Comparison of ENCODE assay signal across 16 cellular contexts in the genomic region with DNA sequence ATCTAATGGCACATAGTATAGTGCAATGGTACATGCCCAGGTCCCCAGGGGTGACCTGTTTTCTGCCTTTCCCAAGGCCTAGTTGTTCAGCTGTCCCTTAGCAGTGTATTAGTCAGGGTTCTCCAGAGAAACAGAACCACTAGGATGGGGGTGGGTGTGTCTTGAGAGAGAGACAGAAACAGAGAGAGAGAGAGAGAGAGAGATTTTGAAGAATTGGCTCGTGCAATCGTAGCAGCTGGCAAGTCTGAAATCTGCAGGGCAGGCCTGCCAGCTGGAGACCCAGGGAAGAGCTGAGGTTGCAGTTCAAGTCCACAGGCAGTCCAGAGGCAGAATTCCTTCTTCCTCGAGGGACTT.
DNase-seq lines count a peak whose midpoint lies in the region; ATAC-seq, FAIRE-seq and TF ChIP-seq lines count a peak whose summit lies in the region.
"Had no signal": no experiment of that assay in that cellular context is flagged by ENCODE, and none has a peak within 500 bp of the region (broad histone marks: within the 10 kb centered on the region; RNA-seq: fewer than 3 reads in every experiment).

No MANE protein-coding gene starts in this region.

- no peak overlapping the region for H3K4ac ChIP-seq in H9 (ENCODE audit: low read depth, low read length)

- H4K20me1 ChIP-seq in HepG2 (ENCODE audit: insufficient read depth, low read length): no peaks in the 10 kb centered on the region
- no peaks in the 10 kb centered on the region for H4K20me1 ChIP-seq in H9 (ENCODE audit: control insufficient read depth, insufficient read depth, insufficient read length)
- H4K20me1 ChIP-seq: BLaER1 treated with 17β-estradiol and CSF1 and Interleukin-3, amounts not matched to agents 10 nM and 100 nM had no signal

- FAIRE-seq in HepG2 (lab: Jason Lieb, UNC): no peak
- FAIRE-seq: G401.6, GM12892 had no signal

- no peak overlapping the region; a peak in 1 of 5 replicates for H3K4me3 Mint-ChIP-seq in H9
- H3K4me3 Mint-ChIP-seq: CD4-positive, alpha-beta memory T cell had no signal

- H3K36me3 ChIP-seq in cardiac muscle cell (no peaks in the 10 kb centered on the region), HepG2 (replicated peaks in 1 of 2; ENCODE audit: control insufficient read depth in 1 of 2, insufficient read depth in 2 of 2, low read length in 2 of 2) (no peaks in the 10 kb centered on the region), parathyroid adenoma (ENCODE audit: control insufficient read depth, insufficient read depth, low read length) (no peaks in the 10 kb centered on the region)
- H3K36me3 ChIP-seq: BLaER1 treated with 17β-estradiol and CSF1 and Interleukin-3, amounts not matched to agents 10 nM and 100 nM had no signal

- intact Hi-C loops in right cardiac atrium (cut with DNase I) (no loop called here), HepG2 (cut with micrococcal nuclease; ENCODE audit: unreplicated experiment) (loop anchor here (5.0 to 10.0 kb wide), 4 partner anchors 70 to 265 kb away; a partner anchor contains a TSS)

- no peaks in the 10 kb centered on the region for H3K9me3 ChIP-seq in cardiac muscle cell (ENCODE audit: low read depth)
- H3K9me3 ChIP-seq in right cardiac atrium (ENCODE audit: control insufficient read depth, low read length): no peaks in the 10 kb centered on the region
- H3K9me3 ChIP-seq in HepG2 (ENCODE audit: low read length): no peaks in the 10 kb centered on the region
- H3K9me3 ChIP-seq in parathyroid adenoma (ENCODE audit: control insufficient read depth, low read length): no peaks in the 10 kb centered on the region
- no peaks in the 10 kb centered on the region for H3K9me3 ChIP-seq in H9 (ENCODE audit: control insufficient read depth, low read depth, low read length)

- POLR2A ChIA-PET in HepG2 (lab: Yijun Ruan, JAX): interaction anchor here (0.8 kb wide), 1 partner anchor 14 kb away, joined by 3 read pairs; no protein-coding TSS in a partner anchor

- no peak overlapping the region for H4K5ac ChIP-seq in H9 (ENCODE audit: insufficient read length, low read depth, low read length)

- no peaks in the 10 kb centered on the region for H3K9me3 Mint-ChIP-seq in H9
- H3K9me3 Mint-ChIP-seq: CD4-positive, alpha-beta memory T cell had no signal

- H3K27ac Mint-ChIP-seq in H9: no peak overlapping the region

- no peak overlapping the region for H3T11ph ChIP-seq in H9 (ENCODE audit: low read length)

- H3K56ac ChIP-seq in H9 (ENCODE audit: insufficient read length, low read depth, low read length): no peak overlapping the region

- TF ChIP-seq CTCF in cardiac muscle cell (IDR thresholded peaks at IDR 0.05; ENCODE audit: low read depth, low read length): no peak
- TF ChIP-seq CTCF in HepG2 (CRISPR knock-in tag; IDR thresholded peaks at IDR 0.05): no peak
- TF ChIP-seq CTCF in parathyroid adenoma (IDR thresholded peaks at IDR 0.05): no peak
- TF ChIP-seq CTCF in H9 (conservative IDR thresholded peaks at IDR 0.05): no peak

- no peak overlapping the region for H2BK12ac ChIP-seq in H9 (ENCODE audit: insufficient read length, low read depth, low read length)

- no peak for TF ChIP-seq EP300 in HepG2 (IDR thresholded peaks at IDR 0.05; ENCODE audit: low read depth in 2 of 2, low read length in 2 of 2)
- no peak for TF ChIP-seq EP300 in HepG2 (CRISPR knock-in tag; IDR thresholded peaks at IDR 0.05; ENCODE audit: borderline replicate concordance)

- H3K4me3 ChIP-seq in cardiac muscle cell (no peak overlapping the region), right cardiac atrium (ENCODE audit: low read length) (no peak overlapping the region), HepG2 (replicated peaks in 1 of 3; ENCODE audit: insufficient read depth in 1 of 3, low read depth in 2 of 3, low read length in 3 of 3) (peak overlapping the region in 2 of 3 experiments; percentile 5 to 49; a peak in 2 of 6 replicates), parathyroid adenoma (ENCODE audit: low read depth, low read length) (no peak overlapping the region)
- H3K4me3 ChIP-seq: BLaER1 treated with 17β-estradiol and CSF1 and Interleukin-3, amounts not matched to agents 10 nM and 100 nM had no signal

- DNase-seq in cardiac muscle cell (ENCODE audit: low read depth in 1 of 2, low spot score in 1 of 2) (no peak), right cardiac atrium (no peak), HepG2 (ENCODE audit: low spot score) (no peak), H9 (no peak), left lobe of liver (ENCODE audit: low spot score) (no peak)
- DNase-seq in activated CD4-positive, alpha-beta T cell treated with anti-CD3 and anti-CD28 coated beads, Interleukin-2, amount 50 U/mL, for 1 hour: no peak
- DNase-seq: 8988T; CD4-positive, alpha-beta memory T cell; GOT3; NCI-H187; NCI-H2227 treated with DMSO at 0.1 percent for 48 hours; NCI-H748 treated with DMSO at 0.1 percent for 48 hours had no signal

- no peaks in the 10 kb centered on the region for H3K79me1 ChIP-seq in H9 (ENCODE audit: insufficient read depth, low read depth, low read length, poor library complexity, severe bottlenecking)

- no TSS peak for BruUV-seq in HepG2 (replicated peaks; lab: Mats Ljungman, UMichigan)

- H3K27me3 Mint-ChIP-seq in H9 (ENCODE audit: low read depth): no peaks in the 10 kb centered on the region; the same call in 1 of the 2 replicates

- H2BK5ac ChIP-seq in H9 (ENCODE audit: insufficient read length, low read length): no peak overlapping the region

- H2AFZ ChIP-seq in HepG2 (ENCODE audit: low read length) (peak overlapping the region; percentile 79), parathyroid adenoma (peak overlapping the region; percentile 15), H9 (ENCODE audit: low read length) (no peak overlapping the region)

- H3K18ac ChIP-seq in H9 (ENCODE audit: insufficient read length, low read depth, low read length): no peak overlapping the region

- H3K27ac ChIP-seq in cardiac muscle cell (peak overlapping the region; percentile 52), right cardiac atrium (ENCODE audit: low read length) (no peak overlapping the region), HepG2 (ENCODE audit: extremely low read length, insufficient read depth, low read length) (no peak overlapping the region), parathyroid adenoma (no peak overlapping the region), H9 (ENCODE audit: insufficient read length, low read depth, low read length) (no peak overlapping the region)
- H3K27ac ChIP-seq: BLaER1 treated with 17β-estradiol and CSF1 and Interleukin-3, amounts not matched to agents 10 nM and 100 nM had no signal

- no peak for TF ChIP-seq RAD21 in HepG2 (CRISPR knock-in tag; IDR thresholded peaks at IDR 0.05)

- no peak overlapping the region for H2AK5ac ChIP-seq in H9 (ENCODE audit: insufficient read length, low read length)

- TF ChIP-seq POLR2A in HepG2 (IDR thresholded peaks at IDR 0.05; ENCODE audit: insufficient read depth in 1 of 2, low read depth in 2 of 2, low read length in 2 of 2): no peak

- no peak overlapping the region for H2BK15ac ChIP-seq in H9 (ENCODE audit: low read depth, low read length)

- no peak overlapping the region for H2BK120ac ChIP-seq in H9 (ENCODE audit: low read depth, low read length, poor library complexity, severe bottlenecking)

- no peaks in the 10 kb centered on the region for H3K27me3 ChIP-seq in cardiac muscle cell
- no peaks in the 10 kb centered on the region for H3K27me3 ChIP-seq in right cardiac atrium (ENCODE audit: control insufficient read depth, insufficient read depth)
- no peaks in the 10 kb centered on the region for H3K27me3 ChIP-seq in HepG2 (ENCODE audit: control insufficient read depth in 1 of 2, insufficient read depth in 2 of 2, low read length in 2 of 2)
- H3K27me3 ChIP-seq in parathyroid adenoma (ENCODE audit: control insufficient read depth, insufficient read depth, low read length): no peaks in the 10 kb centered on the region
- H3K27me3 ChIP-seq in H9 (ENCODE audit: insufficient read depth, low read length): no peaks in the 10 kb centered on the region
- H3K27me3 ChIP-seq: BLaER1 treated with 17β-estradiol and CSF1 and Interleukin-3, amounts not matched to agents 10 nM and 100 nM had no signal

- H3K4me1 ChIP-seq in cardiac muscle cell (ENCODE audit: low read depth): peaks cover 11% of the 10 kb centered on the region
- H3K4me1 ChIP-seq in right cardiac atrium (ENCODE audit: control insufficient read depth, insufficient read depth, low read length): no peaks in the 10 kb centered on the region
- peaks cover 48% of the 10 kb centered on the region for H3K4me1 ChIP-seq in HepG2 (ENCODE audit: insufficient read depth, low read length)
- no peaks in the 10 kb centered on the region for H3K4me1 ChIP-seq in parathyroid adenoma
- H3K4me1 ChIP-seq in H9 (ENCODE audit: insufficient read depth, low read length): no peaks in the 10 kb centered on the region; the same call in 1 of the 2 replicates
- H3K4me1 ChIP-seq: BLaER1 treated with 17β-estradiol and CSF1 and Interleukin-3, amounts not matched to agents 10 nM and 100 nM had no signal

- CTCF ChIA-PET in HepG2 (lab: Yijun Ruan, JAX; ENCODE audit: low intra/inter-chr PET ratio, low total read pairs): no interaction called here

- no peak overlapping the region for H4K8ac ChIP-seq in H9 (replicated peaks; ENCODE audit: insufficient read length, low read depth, low read length)

- H3K23me2 ChIP-seq in H9 (ENCODE audit: insufficient read length, low read depth, low read length, poor library complexity, severe bottlenecking): no peaks in the 10 kb centered on the region

- H3K14ac ChIP-seq in H9 (ENCODE audit: insufficient read depth, low read length): no peak overlapping the region

- H3K4me2 ChIP-seq in HepG2 (ENCODE audit: low read depth, low read length) (peak overlapping the region; percentile 80), parathyroid adenoma (ENCODE audit: low read length) (no peak overlapping the region), H9 (ENCODE audit: insufficient read depth, insufficient read length, low read length) (no peak overlapping the region)
- H3K4me2 ChIP-seq: BLaER1 treated with 17β-estradiol and CSF1 and Interleukin-3, amounts not matched to agents 10 nM and 100 nM had no signal

- H3K23ac ChIP-seq in H9 (ENCODE audit: insufficient read length, low read depth, low read length): no peak overlapping the region

- H4K91ac ChIP-seq in H9 (ENCODE audit: insufficient read length, low read depth, low read length): no peak overlapping the region

- no peak overlapping the region for H2BK20ac ChIP-seq in H9 (ENCODE audit: low read depth, low read length, poor library complexity, severe bottlenecking)

- H3K4me1 Mint-ChIP-seq in H9: peaks cover 18 to 21% of the 10 kb centered on the region in 2 experiments

- in situ Hi-C loops in HepG2 (cut with HindIII; ENCODE audit: extremely low pct_ligation_motif_present, low pct_unique_long_range_greater_than_20kb): no loop called here

- H3K9ac ChIP-seq in HepG2 (ENCODE audit: insufficient read depth, low read depth, low read length) (no peak overlapping the region), parathyroid adenoma (no peak overlapping the region), H9 (ENCODE audit: extremely low read depth, insufficient read length, low read length) (no peak overlapping the region)
- H3K9ac ChIP-seq: BLaER1 treated with 17β-estradiol and CSF1 and Interleukin-3, amounts not matched to agents 10 nM and 100 nM had no signal

- H3K36me3 Mint-ChIP-seq in H9 (ENCODE audit: insufficient read depth in 1 of 3, low read depth in 3 of 3): 0 out of 7 replicates have a peak, but pooled peaks cover 0 to 4% (median 0%) of the 10 kb centered on the region in 3 experiments
- H3K36me3 Mint-ChIP-seq: CD4-positive, alpha-beta memory T cell had no signal

- WGBS in right cardiac atrium: 63% methylated on average over 3 of the region's 3 CpGs
- 5% methylated on average over 3 of the region's 3 CpGs for WGBS in HepG2 (ENCODE audit: low lambda C conversion rate)
- WGBS in H9 (ENCODE audit: extremely low coverage, insufficient read length, low lambda C conversion rate): no CpG with 5 or more reads among the region's 3 CpGs

- H3K79me2 ChIP-seq in HepG2 (ENCODE audit: insufficient read depth, low read length): no peaks in the 10 kb centered on the region
- H3K79me2 ChIP-seq in parathyroid adenoma: no peaks in the 10 kb centered on the region
- no peaks in the 10 kb centered on the region for H3K79me2 ChIP-seq in H9 (ENCODE audit: insufficient read depth, low read length)

- no peak for ATAC-seq in right cardiac atrium
- peak; percentile 25; the same call in 2 of the 3 replicates for ATAC-seq in HepG2
- no peak for ATAC-seq in left lobe of liver

Comparison
In these comparisons a context has a peak if more than half of its experiments do, and no peak if none do; other contexts are left out.
1. H3K4me3 ChIP-seq: peak in HepG2 (2 of 3); none in cardiac muscle cell (single experiment), right cardiac atrium (single experiment) and parathyroid adenoma (single experiment).